In genomic region chr7:73999664-74000420, GRCh38 we compare ENCODE assay signal across 13 cellular contexts. TPM values are rescaled to one million over a fixed set of nuclear protein-coding genes. Genes with fewer than 3 reads are reported as not detected.
DNase-seq lines count a peak whose midpoint lies in the region; ATAC-seq, FAIRE-seq and TF ChIP-seq lines count a peak whose summit lies in the region.
"Had no signal": no experiment of that assay in that cellular context is flagged by ENCODE, and none has a peak within 500 bp of the region (broad histone marks: within the 10 kb centered on the region; RNA-seq: fewer than 3 reads in every experiment).

No MANE protein-coding gene starts in this region.

- no peak for TF ChIP-seq CTCF in astrocyte of the spinal cord (IDR thresholded peaks at IDR 0.05; ENCODE audit: low read depth, low read length)
- TF ChIP-seq CTCF in kidney epithelial cell (IDR thresholded peaks at IDR 0.05; ENCODE audit: insufficient read depth, low read length, poor library complexity, severe bottlenecking) = no peak
- no peak for TF ChIP-seq CTCF in testis (IDR thresholded peaks at IDR 0.05)
- TF ChIP-seq CTCF in colonic mucosa (IDR thresholded peaks at IDR 0.05) = no peak

- peak; percentile 54 for DNase-seq in H54 (ENCODE audit: insufficient read length, low spot score)
- peak; percentile 84 for DNase-seq in astrocyte of the spinal cord (ENCODE audit: low read depth, low spot score)
- peak; percentile 28 for DNase-seq in kidney epithelial cell (ENCODE audit: low read depth)
- peak; percentile 61 for DNase-seq in testis
- no peak for DNase-seq in colonic mucosa
- no peak for DNase-seq in MV-4-11 (lab: John Stamatoyannopoulos, UW)
- DNase-seq in left lobe of liver (ENCODE audit: low spot score) = no peak
- DNase-seq: activated B cell treated with CpG ODN at 0.5 μM for 24 hours; cortex of kidney; naive thymus-derived CD4-positive, alpha-beta T cell; stimulated activated naive CD4-positive, alpha-beta T cell treated with Interleukin-2 at 50 U/mL for 16 hours had no signal

- peaks cover 19% of the 10 kb centered on the region for H3K4me1 ChIP-seq in testis
- peaks cover 4% of the 10 kb centered on the region for H3K4me1 ChIP-seq in colonic mucosa

- H3K9me3 ChIP-seq in testis (no peaks in the 10 kb centered on the region), colonic mucosa (no peaks in the 10 kb centered on the region)

- TF ChIP-seq POLR2A in H54 (IDR thresholded peaks at IDR 0.05; ENCODE audit: low read depth, low read length) (no peak), testis (IDR thresholded peaks at IDR 0.05) (no peak)

- intact Hi-C loops in testis (cut with DNase I; ENCODE audit: low total_unique reads) (no loop called here), colonic mucosa (cut with DNase I) (no loop called here)

- H3K27ac ChIP-seq in testis = peak overlapping the region; percentile 33 to 62
- H3K27ac ChIP-seq in colonic mucosa = no peak overlapping the region

- H3K27me3 ChIP-seq in kidney epithelial cell (ENCODE audit: control insufficient read depth, insufficient read depth, low read length) (no peaks in the 10 kb centered on the region), testis (no peaks in the 10 kb centered on the region), colonic mucosa (no peaks in the 10 kb centered on the region)

- ATAC-seq in GM18858 (IDR thresholded peaks at IDR 0.05; ENCODE audit: unreplicated experiment) (no peak), left lobe of liver (no peak)
- ATAC-seq: naive thymus-derived CD4-positive, alpha-beta T cell had no signal

- no peak overlapping the region for H3K4me3 ChIP-seq in astrocyte of the spinal cord (ENCODE audit: low read depth, low read length)
- no peak overlapping the region for H3K4me3 ChIP-seq in kidney epithelial cell (ENCODE audit: low read depth, low read length)
- no peak overlapping the region for H3K4me3 ChIP-seq in testis
- no peak overlapping the region for H3K4me3 ChIP-seq in colonic mucosa

- 37 to 44% methylated on average over 20 to 26 of the region's 26 CpGs for WGBS in testis, 2 donors

- H3K9ac ChIP-seq in colonic mucosa (ENCODE audit: low read depth in 2 of 2, low read length in 2 of 2) = no peak overlapping the region

- H3K36me3 ChIP-seq in kidney epithelial cell (ENCODE audit: control insufficient read depth, insufficient read depth, low read length) = no peaks in the 10 kb centered on the region
- no peaks in the 10 kb centered on the region for H3K36me3 ChIP-seq in testis (ENCODE audit: low read depth, missing control alignments)
- no peaks in the 10 kb centered on the region for H3K36me3 ChIP-seq in colonic mucosa

- in situ Hi-C loops in astrocyte of the spinal cord (cut with HindIII; ENCODE audit: low sequenced_read_pairs) = no loop called here

- no peak for FAIRE-seq in H54 (lab: Jason Lieb, UNC)
- FAIRE-seq: HTR-8/SVneo had no signal

RNA-seq across cellular contexts. Expression of gene ELN, which starts 28.1 kb away (rescaled TPM):
- total RNA-seq in kidney epithelial cell = 0.07 TPM in 1 of 2 replicates, not detected in the other
- 10 to 100 TPM; 24.6 to 35.2 TPM for total RNA-seq in testis
- polyA plus RNA-seq in testis (ENCODE audit: insufficient read depth, low read depth, low replicate concordance) = 55.9 TPM
- total RNA-seq in colonic mucosa = 10 to 100 TPM in 1 of 2 donors, 1 to 10 TPM in 1; 6.9 to 12.6 TPM
- total RNA-seq in left lobe of liver = 8.1 TPM
- total RNA-seq: activated B cell treated with CpG ODN at 0.5 μM for 24 hours had no signal
- polyA plus RNA-seq: naive thymus-derived CD4-positive, alpha-beta T cell had no signal

Comparison
In these comparisons a context has a peak if more than half of its experiments do, and no peak if none do; other contexts are left out.
1. DNase-seq: peak in H54 (single experiment), astrocyte of the spinal cord (single experiment), kidney epithelial cell (single experiment) and testis (single experiment); none in colonic mucosa (single experiment), MV-4-11 (single experiment) and left lobe of liver (single experiment).